Comparison of ENCODE assay signal across 39 cellular contexts in genomic region chr3:23359116-23359515, GRCh38.
"Had no signal": no experiment of that assay in that cellular context is flagged by ENCODE, and none has a peak within 500 bp of the region (broad histone marks: within the 10 kb centered on the region; RNA-seq: fewer than 3 reads in every experiment).

No MANE protein-coding gene starts in this region.

- H3K27ac ChIP-seq: adrenal gland, ascending aorta, body of pancreas, brain microvascular endothelial cell, breast epithelium, cardiac muscle cell had no signal

- H3K4me1 Mint-ChIP-seq: activated naive CD4-positive, alpha-beta T cell treated with anti-CD3 and anti-CD28 coated beads, Interleukin-2, amount 10 ng/mL, durations not matched to agents 7 days and 5 days; activated naive CD4-positive, alpha-beta T cell treated with anti-CD3 and anti-CD28 coated beads, Interleukin-2, amount 50 U/mL, for 24 hours; activated naive CD8-positive, alpha-beta T cell treated with anti-CD3 and anti-CD28 coated beads for 36 hours; activated naive CD8-positive, alpha-beta T cell treated with anti-CD3 and anti-CD28 coated beads, Interleukin-2, amount 10 ng/mL, durations not matched to agents 7 days and 5 days; activated naive CD8-positive, alpha-beta T cell treated with anti-CD3 and anti-CD28 coated beads, Interleukin-2, amount 50 U/mL, for 24 hours; activated T-helper 17 cell treated with anti-CD3 and anti-CD28 coated beads, Interleukin-2, amount 50 U/mL, for 72 hours; brain; central memory CD8-positive, alpha-beta T cell had no signal

- H3K27me3 Mint-ChIP-seq: activated naive CD4-positive, alpha-beta T cell treated with anti-CD3 and anti-CD28 coated beads, Interleukin-2, amount 10 ng/mL, durations not matched to agents 7 days and 5 days; activated naive CD4-positive, alpha-beta T cell treated with anti-CD3 and anti-CD28 coated beads, Interleukin-2, amount 50 U/mL, for 24 hours; activated naive CD8-positive, alpha-beta T cell; activated naive CD8-positive, alpha-beta T cell treated with anti-CD3 and anti-CD28 coated beads for 36 hours; activated naive CD8-positive, alpha-beta T cell treated with anti-CD3 and anti-CD28 coated beads, Interleukin-2, amount 10 ng/mL, durations not matched to agents 7 days and 5 days; activated naive CD8-positive, alpha-beta T cell treated with anti-CD3 and anti-CD28 coated beads, Interleukin-2, amount 50 U/mL, for 24 hours; activated T-cell treated with anti-CD3 and anti-CD28 coated beads, Interleukin-2, amount 50 U/mL, for 24 hours; activated T-helper 17 cell treated with anti-CD3 and anti-CD28 coated beads, Interleukin-2, amount 50 U/mL, for 72 hours; brain had no signal

- H3K9me3 ChIP-seq: adrenal gland, body of pancreas had no signal

- FAIRE-seq: bronchial epithelial cell had no signal

- H3K36me3 ChIP-seq: adrenal gland, ascending aorta, brain microvascular endothelial cell, breast epithelium, cardiac muscle cell had no signal

- H3K4me3 ChIP-seq: adrenal gland, ascending aorta, body of pancreas, breast epithelium, cardiac muscle cell had no signal

- H3K4me3 Mint-ChIP-seq: activated naive CD4-positive, alpha-beta T cell treated with anti-CD3 and anti-CD28 coated beads for 36 hours; activated naive CD4-positive, alpha-beta T cell treated with anti-CD3 and anti-CD28 coated beads, Interleukin-2, amount 10 ng/mL, durations not matched to agents 7 days and 5 days; activated naive CD4-positive, alpha-beta T cell treated with anti-CD3 and anti-CD28 coated beads, Interleukin-2, amount 50 U/mL, for 24 hours; activated naive CD8-positive, alpha-beta T cell; activated naive CD8-positive, alpha-beta T cell treated with anti-CD3 and anti-CD28 coated beads for 36 hours; activated naive CD8-positive, alpha-beta T cell treated with anti-CD3 and anti-CD28 coated beads, Interleukin-2, amount 10 ng/mL, durations not matched to agents 7 days and 5 days; activated naive CD8-positive, alpha-beta T cell treated with anti-CD3 and anti-CD28 coated beads, Interleukin-2, amount 50 U/mL, for 24 hours; activated T-cell treated with anti-CD3 and anti-CD28 coated beads, Interleukin-2, amount 50 U/mL, for 24 hours; activated T-cell treated with anti-CD3 and anti-CD28 coated beads, Interleukin-2, amount 50 U/mL, for 4 hours; activated T-cell treated with anti-CD3 and anti-CD28 coated beads, Interleukin-2, amount 50 U/mL, for 72 hours; activated T-helper 1 cell treated with anti-CD3 and anti-CD28 coated beads, Interleukin-12 subunit alpha, Interleukin-12 subunit beta, Interleukin-2, Interleukin-4 antibody, amounts not matched to agents 30 ng/mL and 10 ng/mL and 1 ng/mL, durations not matched to agents 14 hours and 24 hours and 36 hours; activated T-helper 17 cell treated with anti-CD3 and anti-CD28 coated beads, Interleukin-2, amount 50 U/mL, for 72 hours; brain; central memory CD8-positive, alpha-beta T cell had no signal

- H3K4me1 ChIP-seq: adrenal gland, ascending aorta, body of pancreas, breast epithelium had no signal

- H3K27me3 ChIP-seq: adrenal gland, ascending aorta, body of pancreas, brain microvascular endothelial cell, breast epithelium, cardiac muscle cell had no signal

- DNase-seq: activated effector memory CD4-positive, alpha-beta T cell treated with anti-CD3 and anti-CD28 coated beads, Interleukin-2, amount 50 U/mL, for 16 hours; activated effector memory CD4-positive, alpha-beta T cell treated with Interleukin-2 at 50 U/mL for 16 hours; activated gamma-delta T cell; activated gamma-delta T cell treated with Interleukin-2 at 50 U/mL for 16 hours; activated naive CD4-positive, alpha-beta T cell; activated naive CD4-positive, alpha-beta T cell treated with anti-CD3 and anti-CD28 coated beads for 36 hours; activated naive CD4-positive, alpha-beta T cell treated with anti-CD3 and anti-CD28 coated beads, Interleukin-2, amount 10 ng/mL, durations not matched to agents 7 days and 5 days; activated naive CD4-positive, alpha-beta T cell treated with anti-CD3 and anti-CD28 coated beads, Interleukin-2, amount 50 U/mL, for 16 hours; activated naive CD4-positive, alpha-beta T cell treated with Interleukin-2 at 50 U/mL for 16 hours; activated naive CD8-positive, alpha-beta T cell treated with anti-CD3 and anti-CD28 coated beads for 36 hours; activated naive CD8-positive, alpha-beta T cell treated with anti-CD3 and anti-CD28 coated beads, Interleukin-2, amount 10 ng/mL, durations not matched to agents 7 days and 5 days; activated naive CD8-positive, alpha-beta T cell treated with anti-CD3 and anti-CD28 coated beads, Interleukin-2, amount 50 U/mL, for 24 hours; activated T-cell treated with anti-CD3 and anti-CD28 coated beads, Interleukin-2, amount 50 U/mL, for 1 hour; activated T-cell treated with anti-CD3 and anti-CD28 coated beads, Interleukin-2, amount 50 U/mL, for 24 hours; activated T-cell treated with anti-CD3 and anti-CD28 coated beads, Interleukin-2, amount 50 U/mL, for 4 hours; activated T-cell treated with anti-CD3 and anti-CD28 coated beads, Interleukin-2, amount 50 U/mL, for 48 hours; activated T-cell treated with anti-CD3 and anti-CD28 coated beads, Interleukin-2, amount 50 U/mL, for 72 hours; adrenal gland; amniotic stem cell; amygdala; anterior cingulate cortex; aorta; body of pancreas; brain microvascular endothelial cell; caudate nucleus; central memory CD4-positive, alpha-beta T cell; cerebellar nuclear complex had no signal

- ATAC-seq: activated naive CD4-positive, alpha-beta T cell treated with anti-CD3 and anti-CD28 coated beads, Interleukin-2, amount 50 U/mL, for 72 hours; activated naive CD8-positive, alpha-beta T cell treated with anti-CD3 and anti-CD28 coated beads, Interleukin-2, amount 50 U/mL, for 24 hours; activated T-cell treated with anti-CD3 and anti-CD28 coated beads, Interleukin-2, amount 50 U/mL, for 4 hours; activated T-cell treated with anti-CD3 and anti-CD28 coated beads, Interleukin-2, amount 50 U/mL, for 72 hours; activated T-helper 17 cell treated with anti-CD3 and anti-CD28 coated beads, Interleukin-2, amount 50 U/mL, for 72 hours; body of pancreas had no signal

- H3K36me3 Mint-ChIP-seq: activated naive CD4-positive, alpha-beta T cell treated with anti-CD3 and anti-CD28 coated beads, Interleukin-2, amount 10 ng/mL, durations not matched to agents 7 days and 5 days had no signal

- H3K27ac Mint-ChIP-seq: activated naive CD4-positive, alpha-beta T cell treated with anti-CD3 and anti-CD28 coated beads for 36 hours; activated naive CD4-positive, alpha-beta T cell treated with anti-CD3 and anti-CD28 coated beads, Interleukin-2, amount 10 ng/mL, durations not matched to agents 7 days and 5 days; activated naive CD4-positive, alpha-beta T cell treated with anti-CD3 and anti-CD28 coated beads, Interleukin-2, amount 50 U/mL, for 24 hours; activated naive CD4-positive, alpha-beta T cell treated with anti-CD3 and anti-CD28 coated beads, Interleukin-2, amount 50 U/mL, for 72 hours; activated naive CD8-positive, alpha-beta T cell; activated naive CD8-positive, alpha-beta T cell treated with anti-CD3 and anti-CD28 coated beads for 36 hours; activated naive CD8-positive, alpha-beta T cell treated with anti-CD3 and anti-CD28 coated beads, Interleukin-2, amount 10 ng/mL, durations not matched to agents 7 days and 5 days; activated naive CD8-positive, alpha-beta T cell treated with anti-CD3 and anti-CD28 coated beads, Interleukin-2, amount 50 U/mL, for 24 hours; activated T-cell treated with anti-CD3 and anti-CD28 coated beads, Interleukin-2, amount 50 U/mL, for 24 hours; activated T-cell treated with anti-CD3 and anti-CD28 coated beads, Interleukin-2, amount 50 U/mL, for 72 hours; activated T-helper 1 cell treated with anti-CD3 and anti-CD28 coated beads, Interleukin-12 subunit alpha, Interleukin-12 subunit beta, Interleukin-2, Interleukin-4 antibody, amounts not matched to agents 30 ng/mL and 10 ng/mL and 1 ng/mL, durations not matched to agents 14 hours and 24 hours and 36 hours; activated T-helper 17 cell treated with anti-CD3 and anti-CD28 coated beads, Interleukin-2, amount 50 U/mL, for 72 hours; activated T-helper 2 cell treated with anti-CD3 and anti-CD28 coated beads, Interferon-gamma antibody, Interleukin-2, Interleukin-4, amounts not matched to agents 10 μg/mL and 5 μg/mL and 100 μg/mL, durations not matched to agents 14 hours and 24 hours and 36 hours; brain had no signal
